Comparison of ENCODE assay signal across 21 cellular contexts in the genomic region with DNA sequence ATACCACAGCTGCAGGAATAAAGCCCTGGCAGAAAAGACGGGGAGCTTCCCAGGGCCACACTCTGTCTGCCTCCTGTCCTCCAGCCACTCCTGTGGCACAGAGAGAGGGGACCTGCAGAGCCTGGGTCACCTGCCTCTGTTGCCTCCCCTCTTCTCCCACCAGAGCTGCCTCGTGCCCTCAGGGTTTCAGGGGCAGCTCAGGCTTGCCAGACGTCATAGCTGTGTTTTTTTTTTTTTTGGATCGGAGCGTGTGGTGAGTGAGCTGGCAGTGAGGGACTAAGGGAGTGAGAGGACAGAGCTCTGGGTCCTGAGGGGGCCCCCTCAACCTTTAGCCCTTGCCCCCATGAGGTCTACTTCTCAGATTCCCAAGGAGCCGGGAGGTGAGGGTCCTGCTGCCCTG. TPM values are rescaled to one million over a fixed set of nuclear protein-coding genes. Genes with fewer than 3 reads are reported as not detected.
DNase-seq lines count a peak whose midpoint lies in the region; ATAC-seq and TF ChIP-seq lines count a peak whose summit lies in the region.
"Had no signal": no experiment of that assay in that cellular context is flagged by ENCODE, and none has a peak within 500 bp of the region (broad histone marks: within the 10 kb centered on the region; RNA-seq: fewer than 3 reads in every experiment).

No MANE protein-coding gene starts in this region.

- H3K27me3 Mint-ChIP-seq in MCF 10A (ENCODE audit: insufficient read depth, unreplicated experiment) = peaks cover 39% of the 10 kb centered on the region
- no peaks in the 10 kb centered on the region for H3K27me3 Mint-ChIP-seq in activated T-helper 2 cell treated with anti-CD3 and anti-CD28 coated beads, Interferon-gamma antibody, Interleukin-2, Interleukin-4, amounts not matched to agents 10 μg/mL and 5 μg/mL and 100 μg/mL, durations not matched to agents 14 hours and 24 hours and 36 hours (ENCODE audit: low read depth)

- no peak overlapping the region for H2BK120ac ChIP-seq in neuronal stem cell (ENCODE audit: low read depth, low read length)

- CTCF ChIA-PET in mammary epithelial cell (lab: Charles Lee; ENCODE audit: low non-redundant PET) (no interaction called here), MCF 10A (lab: Yijun Ruan, JAX) (interaction anchor here (0.8 to 2.3 kb wide), 3 partner anchors 80 to 482 kb away, joined by 3 to 9 read pairs (median 3); no protein-coding TSS in a partner anchor)

- intact Hi-C loops in mammary epithelial cell (cut with micrococcal nuclease) = no loop called here
- intact Hi-C loops in MCF 10A (cut with micrococcal nuclease) = no loop called here
- intact Hi-C loops in activated T-helper 2 cell treated with anti-CD3 and anti-CD28 coated beads, Interferon-gamma antibody, Interleukin-2, Interleukin-4, amounts not matched to agents 10 μg/mL and 5 μg/mL and 100 μg/mL, durations not matched to agents 14 hours and 24 hours and 36 hours (cut with micrococcal nuclease) = no loop called here

- no peak overlapping the region for H3K4ac ChIP-seq in neuronal stem cell (ENCODE audit: low read length)

- no peak overlapping the region for H3K14ac ChIP-seq in neuronal stem cell (ENCODE audit: low read length)

- H3K4me1 ChIP-seq in mammary epithelial cell (ENCODE audit: insufficient read depth, low read length) (peaks cover 15% of the 10 kb centered on the region), neuronal stem cell (ENCODE audit: control insufficient read depth in 2 of 2, insufficient read depth in 1 of 2, low read depth in 1 of 2, low read length in 2 of 2) (peaks cover 0 to 2% of the 10 kb centered on the region in 2 donors)
- H3K4me1 ChIP-seq: Peyer's patch, SJSA1 had no signal

- no peak overlapping the region for H2BK5ac ChIP-seq in neuronal stem cell (ENCODE audit: low read length)

- H3K79me1 ChIP-seq in neuronal stem cell (ENCODE audit: low read depth, low read length) = no peaks in the 10 kb centered on the region

- no peaks in the 10 kb centered on the region for H3K36me3 ChIP-seq in mammary epithelial cell (ENCODE audit: insufficient read depth, low read length)
- no peaks in the 10 kb centered on the region for H3K36me3 ChIP-seq in neuronal stem cell (replicated peaks in 1 of 2; ENCODE audit: control insufficient read depth in 2 of 2, insufficient read depth in 2 of 2, low read length in 2 of 2)
- no peaks in the 10 kb centered on the region for H3K36me3 ChIP-seq in MG63
- H3K36me3 ChIP-seq: Peyer's patch, SJSA1 had no signal

- dilution Hi-C loops in mammary epithelial cell (cut with HindIII; ENCODE audit: low sequenced_read_pairs) = no loop called here

- H3K27me3 ChIP-seq in mammary epithelial cell (ENCODE audit: insufficient read depth, low read length) = no peaks in the 10 kb centered on the region
- H3K27me3 ChIP-seq in neuronal stem cell (ENCODE audit: control insufficient read depth in 3 of 3, insufficient read depth in 3 of 3, low read depth in 1 of 3, low read length in 3 of 3) = peaks cover 0 to 16% (median 0%) of the 10 kb centered on the region in 3 experiments
- no peaks in the 10 kb centered on the region for H3K27me3 ChIP-seq in MG63
- H3K27me3 ChIP-seq: Peyer's patch, SJSA1 had no signal

- H2AK5ac ChIP-seq in neuronal stem cell (ENCODE audit: low read depth, low read length) = peak overlapping the region; percentile 57

- DNase-seq in mammary epithelial cell (no peak), MCF 10A (ENCODE audit: unreplicated experiment) (no peak), GM12864 (ENCODE audit: low read depth) (no peak), neuronal stem cell (ENCODE audit: low spot score) (no peak), MG63 (no peak), GM03348 (ENCODE audit: low spot score) (no peak)
- no peak for DNase-seq in activated T-helper 2 cell treated with anti-CD3 and anti-CD28 coated beads, Interferon-gamma antibody, Interleukin-2, Interleukin-4, amounts not matched to agents 10 μg/mL and 5 μg/mL and 100 μg/mL, durations not matched to agents 14 hours and 24 hours and 36 hours (ENCODE audit: low spot score)
- DNase-seq: DMS79, MM.1S, NCI-H1092 treated with DMSO at 0.1 percent for 48 hours, NCI-H146, NCI-H2029 treated with DMSO at 0.1 percent for 48 hours, NCI-H2171 treated with DMSO at 0.1 percent for 48 hours, NCI-H446 treated with DMSO at 0.1 percent for 48 hours, NCI-H69, Peyer's patch had no signal

- TF ChIP-seq CTCF in mammary epithelial cell (conservative IDR thresholded peaks at IDR 0.05 in 1 of 2, IDR thresholded peaks at IDR 0.05 in 1 of 2; ENCODE audit: extremely low read depth in 1 of 2, insufficient read depth in 1 of 2, low read depth in 1 of 2, low read length in 2 of 2) (no peak), MCF 10A (IDR thresholded peaks at IDR 0.05; ENCODE audit: unreplicated experiment) (no peak), GM12864 (IDR thresholded peaks at IDR 0.05; ENCODE audit: low read depth, low read length, missing control alignments) (no peak)

- H3K4me2 ChIP-seq in mammary epithelial cell (ENCODE audit: insufficient read depth, low read depth, low read length) (no peak overlapping the region), neuronal stem cell (ENCODE audit: insufficient read depth, low read length, poor library complexity, severe bottlenecking) (no peak overlapping the region)
- H3K4me2 ChIP-seq: KMS-11 had no signal

- H3K18ac ChIP-seq in neuronal stem cell (ENCODE audit: low read length) = peak overlapping the region; percentile 85

- no peaks in the 10 kb centered on the region for H4K20me1 ChIP-seq in mammary epithelial cell (ENCODE audit: insufficient read depth, low read length)

- in situ Hi-C loops in mammary epithelial cell (cut with MboI; ENCODE audit: low sequenced_read_pairs in 2 of 2) = no loop called here

- H4K91ac ChIP-seq in neuronal stem cell (ENCODE audit: low read depth, low read length, poor library complexity) = no peak overlapping the region

- H3K27ac ChIP-seq in mammary epithelial cell (ENCODE audit: insufficient read depth, low read depth, low read length) (no peak overlapping the region), neuronal stem cell (replicated peaks; ENCODE audit: low read length) (no peak overlapping the region)
- H3K27ac ChIP-seq: C4-2B, KMS-11, Peyer's patch, SJSA1 had no signal

- POLR2A ChIA-PET in MCF 10A (lab: Yijun Ruan, JAX) = interaction anchor here (0.7 kb wide), 1 partner anchor 27 kb away, joined by 3 read pairs; no protein-coding TSS in a partner anchor

- BruUV-seq in mammary epithelial cell (replicated peaks; lab: Mats Ljungman, UMichigan) (no TSS peak), MCF 10A (replicated peaks; lab: Mats Ljungman, UMichigan) (no TSS peak)

- peak overlapping the region; percentile 17 for H2AFZ ChIP-seq in mammary epithelial cell (ENCODE audit: low read depth, low read length)
- no peak overlapping the region for H2AFZ ChIP-seq in neuronal stem cell (ENCODE audit: low read length)

- 28% methylated on average over 5 of the region's 6 CpGs for WGBS in mammary epithelial cell (ENCODE audit: low coverage, missing lambda C conversion rate)
- WGBS in neuronal stem cell (ENCODE audit: extremely low coverage in 2 of 2, insufficient read length in 2 of 2, insufficient replicate concordance in 1 of 2), 2 donors = no CpG with 5 or more reads among the region's 6 CpGs

- H3K9me3 ChIP-seq in mammary epithelial cell (replicated peaks; ENCODE audit: insufficient read depth, low read length) (no peaks in the 10 kb centered on the region), neuronal stem cell (replicated peaks in 1 of 2; ENCODE audit: control insufficient read depth in 2 of 2, insufficient read depth in 1 of 2, low read depth in 1 of 2, low read length in 2 of 2) (peaks cover 0 to 2% of the 10 kb centered on the region in 2 donors), MG63 (no peaks in the 10 kb centered on the region)
- H3K9me3 ChIP-seq: Peyer's patch, SJSA1 had no signal

- no peak overlapping the region for H3K9ac ChIP-seq in mammary epithelial cell (ENCODE audit: insufficient read depth, low read length)
- H3K9ac ChIP-seq in neuronal stem cell (ENCODE audit: low read depth, low read length, poor library complexity) = no peak overlapping the region
- H3K9ac ChIP-seq: KMS-11 had no signal

- ATAC-seq in HG02870 (IDR thresholded peaks at IDR 0.05; ENCODE audit: unreplicated experiment) = no peak

- no peak overlapping the region for H3K23ac ChIP-seq in neuronal stem cell (ENCODE audit: low read depth, low read length, poor library complexity)

- H2BK15ac ChIP-seq in neuronal stem cell (ENCODE audit: low read length) = peak overlapping the region; percentile 62

- H3K4me1 Mint-ChIP-seq in MCF 10A (ENCODE audit: insufficient read depth, unreplicated experiment) = no peaks in the 10 kb centered on the region
- H3K4me1 Mint-ChIP-seq in activated T-helper 2 cell treated with anti-CD3 and anti-CD28 coated beads, Interferon-gamma antibody, Interleukin-2, Interleukin-4, amounts not matched to agents 10 μg/mL and 5 μg/mL and 100 μg/mL, durations not matched to agents 14 hours and 24 hours and 36 hours (ENCODE audit: low read depth) = peaks cover 59% of the 10 kb centered on the region

- H4K8ac ChIP-seq in neuronal stem cell (ENCODE audit: low read depth, low read length) = no peak overlapping the region

- H3K4me3 Mint-ChIP-seq in MCF 10A (ENCODE audit: unreplicated experiment) = no peak overlapping the region
- peak overlapping the region; percentile 13 for H3K4me3 Mint-ChIP-seq in activated T-helper 2 cell treated with anti-CD3 and anti-CD28 coated beads, Interferon-gamma antibody, Interleukin-2, Interleukin-4, amounts not matched to agents 10 μg/mL and 5 μg/mL and 100 μg/mL, durations not matched to agents 14 hours and 24 hours and 36 hours (ENCODE audit: low read depth)

- no peaks in the 10 kb centered on the region for H3K9me3 Mint-ChIP-seq in MCF 10A (ENCODE audit: unreplicated experiment)
- no peaks in the 10 kb centered on the region for H3K9me3 Mint-ChIP-seq in activated T-helper 2 cell treated with anti-CD3 and anti-CD28 coated beads, Interferon-gamma antibody, Interleukin-2, Interleukin-4, amounts not matched to agents 10 μg/mL and 5 μg/mL and 100 μg/mL, durations not matched to agents 14 hours and 24 hours and 36 hours

- H2BK12ac ChIP-seq in neuronal stem cell (ENCODE audit: low read length) = no peak overlapping the region

- H3K4me3 ChIP-seq in mammary epithelial cell (replicated peaks in 1 of 3; ENCODE audit: insufficient read depth in 1 of 3, low read depth in 2 of 3, low read length in 3 of 3) (no peak overlapping the region), GM12864 (ENCODE audit: low read depth, low read length) (peak overlapping the region; percentile 84), neuronal stem cell (ENCODE audit: low read length in 2 of 2) (no peak overlapping the region), MG63 (no peak overlapping the region)
- H3K4me3 ChIP-seq: Peyer's patch, SJSA1 had no signal

- H3K36me3 Mint-ChIP-seq in MCF 10A (ENCODE audit: insufficient read depth, unreplicated experiment) = no peaks in the 10 kb centered on the region
- H3K36me3 Mint-ChIP-seq in activated T-helper 2 cell treated with anti-CD3 and anti-CD28 coated beads, Interferon-gamma antibody, Interleukin-2, Interleukin-4, amounts not matched to agents 10 μg/mL and 5 μg/mL and 100 μg/mL, durations not matched to agents 14 hours and 24 hours and 36 hours (ENCODE audit: low read depth) = peaks cover 32% of the 10 kb centered on the region

- H3K27ac Mint-ChIP-seq in MCF 10A (ENCODE audit: low read depth, unreplicated experiment) = no peak overlapping the region
- H3K27ac Mint-ChIP-seq in activated T-helper 2 cell treated with anti-CD3 and anti-CD28 coated beads, Interferon-gamma antibody, Interleukin-2, Interleukin-4, amounts not matched to agents 10 μg/mL and 5 μg/mL and 100 μg/mL, durations not matched to agents 14 hours and 24 hours and 36 hours = no peak overlapping the region

- no peaks in the 10 kb centered on the region for H3K79me2 ChIP-seq in mammary epithelial cell (ENCODE audit: insufficient read depth, low read length)

RNA-seq across cellular contexts. Expression of gene PIK3R6, which starts 2.1 kb away (rescaled TPM):
- total RNA-seq in mammary epithelial cell (under 1 TPM in 1 of 2 donors, not detected in 1; under 0.01 TPM), MCF 10A (2022) (not detected in 2 replicates)
- 0.07 TPM for polyA plus RNA-seq in mammary epithelial cell
- polyA minus RNA-seq in mammary epithelial cell = not detected
- 9.8 and 10.1 TPM in 2 replicates for total RNA-seq in activated T-helper 2 cell treated with anti-CD3 and anti-CD28 coated beads, Interferon-gamma antibody, Interleukin-2, Interleukin-4, amounts not matched to agents 10 μg/mL and 5 μg/mL and 100 μg/mL, durations not matched to agents 14 hours and 24 hours and 36 hours
- not detected for polyA plus RNA-seq in neuronal stem cell (2013, experiment 1 of 2)
- not detected for polyA plus RNA-seq in neuronal stem cell (2013, experiment 2 of 2)
- total RNA-seq in MG63 (2014; rRNA removed; shearing (Covaris generic); ENCODE audit: low replicate concordance) = not detected in 2 replicates
- total RNA-seq: HT-29, SJSA1 had no signal

Comparison
In these comparisons a context has a peak if more than half of its experiments do, and no peak if none do; other contexts are left out.
1. RNA of gene PIK3R6, which starts 2.1 kb away (total RNA-seq): 9.8 to 10.1 TPM in activated T-helper 2 cell treated with anti-CD3 and anti-CD28 coated beads, Interferon-gamma antibody, Interleukin-2, Interleukin-4, amounts not matched to agents 10 μg/mL and 5 μg/mL and 100 μg/mL, durations not matched to agents 14 hours and 24 hours and 36 hours; not detected in MCF 10A, under 0.01 TPM in mammary epithelial cell and not detected in MG63; every median in the first group is over 10 times any median in the second.